In genomic region chr12:121229879-121230537, GRCh38 we compare ENCODE assay signal across 8 cellular contexts. TPM values are rescaled to one million over a fixed set of nuclear protein-coding genes. Genes with fewer than 3 reads are reported as not detected.
DNase-seq lines count a peak whose midpoint lies in the region; TF ChIP-seq lines count a peak whose summit lies in the region.
"Not testable (repeated sequence)": the region's sequence is repeated elsewhere in the genome, so short reads cannot be mapped to it uniquely, and the experiment has no call there.

No MANE protein-coding gene starts in this region.

- H3K27ac ChIP-seq in uterus = not testable (repeated sequence)

- intact Hi-C loops in posterior vena cava (cut with DNase I) = loop anchor here in 1 of 2 donors (10.0 kb wide), 1 partner anchor 115 kb away; no protein-coding TSS in a partner anchor
- intact Hi-C loops in uterus (cut with DNase I; ENCODE audit: low total_unique reads) = not testable (repeated sequence)

- not testable (repeated sequence) for TF ChIP-seq POLR2A in uterus (IDR thresholded peaks at IDR 0.05)

- not testable (repeated sequence) for H3K36me3 ChIP-seq in uterus

- peak; percentile 35 for TF ChIP-seq CTCF in GM12801 (IDR thresholded peaks at IDR 0.05; ENCODE audit: extremely low read depth, insufficient read length)
- peak; percentile 90 for TF ChIP-seq CTCF in choroid plexus epithelial cell (conservative IDR thresholded peaks at IDR 0.05; ENCODE audit: low read depth, low read length)
- peak; percentile 74 to 82 (median 78) for TF ChIP-seq CTCF in uterus (IDR thresholded peaks at IDR 0.05)

- H3K27me3 ChIP-seq in uterus = not testable (repeated sequence)

- not testable (repeated sequence) for H3K4me1 ChIP-seq in uterus

- not testable (repeated sequence) for H3K9me3 ChIP-seq in uterus

- not testable (repeated sequence) for H3K4me3 ChIP-seq in choroid plexus epithelial cell (ENCODE audit: low read depth, low read length); uterus

- peak; percentile 29 for DNase-seq in MV-4-11 (lab: John Stamatoyannopoulos, UW)
- DNase-seq in RKO (ENCODE audit: low spot score) = peak; percentile 76
- peak; percentile 35 to 45 (median 43) for DNase-seq in activated CD8-positive, alpha-beta memory T cell treated with anti-CD3 and anti-CD28 coated beads for 48 hours (ENCODE audit: low read depth in 2 of 3, low spot score in 2 of 3)
- peak; percentile 84 for DNase-seq in choroid plexus epithelial cell (ENCODE audit: low read depth)
- DNase-seq in iPS DF 4.7 (ENCODE audit: extremely low read depth, low spot score) = peak; percentile 86
- peak; percentile 91 for DNase-seq in posterior vena cava (ENCODE audit: low spot score)
- peak; percentile 71 to 73 for DNase-seq in uterus

RNA-seq across cellular contexts. Expression of gene P2RX4, which starts 20.1 kb away (rescaled TPM):
- 10 to 100 TPM; 18.3 to 20.3 TPM for total RNA-seq in posterior vena cava
- 100 to 1,000 TPM in 1 of 4 donors, 10 to 100 TPM in 3; 10.9 to 217 (median 36.1) TPM for total RNA-seq in uterus

Comparison
In these comparisons a context has a peak if more than half of its experiments do, and no peak if none do; other contexts are left out.
1. CTCF ChIP-seq: peak in every context shown above with its lines; median percentile 90 in choroid plexus epithelial cell; 78 in uterus; 35 in GM12801.
2. DNase-seq: peak in every context shown above with its lines; median percentile 91 in posterior vena cava; 86 in iPS DF 4.7; 84 in choroid plexus epithelial cell; 76 in RKO; 72 in uterus; 43 in activated CD8-positive, alpha-beta memory T cell treated with anti-CD3 and anti-CD28 coated beads for 48 hours; 29 in MV-4-11.